Comparison of ENCODE assay signal across 9 cellular contexts in the genomic region with DNA sequence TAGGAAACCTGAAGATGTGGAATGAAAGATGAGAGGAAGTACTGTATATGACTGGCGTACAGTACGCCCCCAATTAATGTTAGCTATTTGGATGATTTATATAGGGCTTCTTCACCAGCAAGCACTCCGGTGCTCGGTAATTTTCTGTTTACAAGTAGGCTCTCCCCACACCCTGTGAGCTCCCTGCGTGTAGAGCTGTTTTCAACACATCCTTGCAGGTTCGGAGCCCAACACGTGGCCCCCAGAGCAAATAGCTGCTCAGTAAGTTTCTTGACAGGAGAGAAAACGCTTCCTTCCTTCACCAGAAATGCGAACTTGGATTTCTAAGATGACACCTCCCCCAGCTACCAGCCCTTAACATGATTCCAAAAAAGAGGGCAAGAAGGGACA. TPM values are rescaled to one million over a fixed set of nuclear protein-coding genes. Genes with fewer than 3 reads are reported as not detected.
DNase-seq lines count a peak whose midpoint lies in the region; ATAC-seq and TF ChIP-seq lines count a peak whose summit lies in the region.
"Had no signal": no experiment of that assay in that cellular context is flagged by ENCODE, and none has a peak within 500 bp of the region (broad histone marks: within the 10 kb centered on the region; RNA-seq: fewer than 3 reads in every experiment).

No MANE protein-coding gene starts in this region.

- peak overlapping the region; percentile 87 to 99 (median 98) for H3K27ac Mint-ChIP-seq in naive thymus-derived CD8-positive, alpha-beta T cell

- peak overlapping the region; percentile 62 for H3K4me3 ChIP-seq in AG09309 (ENCODE audit: control insufficient read depth, low read depth, low read length)
- H3K4me3 ChIP-seq in KMS-11 (IDR thresholded peaks at IDR 0.05; ENCODE audit: insufficient read depth, low read depth, low read length), result no peak overlapping the region
- H3K4me3 ChIP-seq in choroid plexus epithelial cell (ENCODE audit: low read depth, low read length), result peak overlapping the region; percentile 86

- H3K79me2 ChIP-seq in KMS-11 (ENCODE audit: insufficient read depth, low read depth), result peaks cover 31% of the 10 kb centered on the region

- CTCF ChIA-PET in HEK293T (lab: Yijun Ruan, JAX), result no interaction called here

- peaks cover 44% of the 10 kb centered on the region for H3K4me1 ChIP-seq in KMS-11 (ENCODE audit: low read depth, poor library complexity, severe bottlenecking)

- H3K4me2 ChIP-seq in KMS-11, result peak overlapping the region; percentile 74

- DNase-seq in AG09309 (ENCODE audit: low read depth) (no peak), choroid plexus epithelial cell (ENCODE audit: low read depth) (no peak), HEK293T (ENCODE audit: extremely low spot score) (no peak), AG08396 (ENCODE audit: low spot score) (no peak)
- DNase-seq in naive thymus-derived CD8-positive, alpha-beta T cell, result peak in 5 of 10 donors; percentile 10 to 36 (median 26)
- no peak for DNase-seq in activated CD4-positive, CD25-positive, alpha-beta regulatory T cell treated with anti-CD3 and anti-CD28 coated beads, Interleukin-2, amount 50 U/mL, for 72 hours
- DNase-seq: activated CD4-positive, alpha-beta T cell treated with anti-CD3 and anti-CD28 coated beads, Interleukin-2, amount 50 U/mL, for 4 hours had no signal

- peak overlapping the region; percentile 84; the same call in 1 of the 2 replicates for H3K27ac ChIP-seq in KMS-11

- peaks cover 17 to 72% (median 58%) of the 10 kb centered on the region in 4 donors for H3K4me1 Mint-ChIP-seq in naive thymus-derived CD8-positive, alpha-beta T cell

- POLR2A ChIA-PET in naive thymus-derived CD8-positive, alpha-beta T cell (lab: Charles Lee), result interaction anchor here (0.7 to 3.4 kb wide), 6 partner anchors 23 to 945 kb away, joined by 3 to 20 read pairs (median 4); a partner anchor contains a TSS
- POLR2A ChIA-PET in HEK293T (lab: Yijun Ruan, JAX), result interaction anchor here (0.9 kb wide), 1 partner anchor 81 kb away, joined by 4 read pairs; a partner anchor contains a TSS

- H2AFZ ChIP-seq in KMS-11 (ENCODE audit: low read depth), result no peak overlapping the region

- no peaks in the 10 kb centered on the region for H3K36me3 ChIP-seq in KMS-11 (ENCODE audit: insufficient read depth)

- peaks cover 0 to 17% (median 4%) of the 10 kb centered on the region in 3 donors for H3K36me3 Mint-ChIP-seq in naive thymus-derived CD8-positive, alpha-beta T cell

- no peaks in the 10 kb centered on the region for H4K20me1 ChIP-seq in KMS-11 (ENCODE audit: insufficient read depth)

- no peak for TF ChIP-seq CTCF in AG09309 (IDR thresholded peaks at IDR 0.05; ENCODE audit: control insufficient read depth, insufficient read depth, low read depth, low read length, missing control alignments)
- no peak for TF ChIP-seq CTCF in KMS-11 (conservative IDR thresholded peaks at IDR 0.05; ENCODE audit: low read depth, low read length)
- no peak for TF ChIP-seq CTCF in choroid plexus epithelial cell (conservative IDR thresholded peaks at IDR 0.05; ENCODE audit: low read depth, low read length)

- ATAC-seq in naive thymus-derived CD8-positive, alpha-beta T cell, result no peak
- ATAC-seq in GM21723 (IDR thresholded peaks at IDR 0.05; ENCODE audit: unreplicated experiment), result no peak

- peak overlapping the region; percentile 62 to 88 (median 72) for H3K4me3 Mint-ChIP-seq in naive thymus-derived CD8-positive, alpha-beta T cell

- no peak overlapping the region for H3K9ac ChIP-seq in KMS-11

- no peaks in the 10 kb centered on the region for H3K9me3 Mint-ChIP-seq in naive thymus-derived CD8-positive, alpha-beta T cell

- no peaks in the 10 kb centered on the region for H3K27me3 ChIP-seq in KMS-11 (ENCODE audit: insufficient read depth, low read depth)

- H3K27me3 Mint-ChIP-seq in naive thymus-derived CD8-positive, alpha-beta T cell, result no peaks in the 10 kb centered on the region

TF ChIP-seq in HEK293T, 16 proteins besides CTCF, POLR2A, EP300 and RAD21:
- TF ChIP-seq ELF4 (IDR thresholded peaks at IDR 0.05) (no peak), HDGF (IDR thresholded peaks at IDR 0.05; ENCODE audit: borderline replicate concordance) (no peak), FOXK2 (IDR thresholded peaks at IDR 0.05) (no peak)

RNA-seq across cellular contexts. Expression of a gene that starts 1.2 kb away (rescaled TPM):
- total RNA-seq in naive thymus-derived CD8-positive, alpha-beta T cell, result 10 to 100 TPM; 22.4 to 23.3 TPM
- polyA plus RNA-seq in naive thymus-derived CD8-positive, alpha-beta T cell, result 10 to 100 TPM; 11.0 to 13.7 (median 12.3) TPM
